22 cellular contexts compared by ENCODE assay signal in the genomic region with DNA sequence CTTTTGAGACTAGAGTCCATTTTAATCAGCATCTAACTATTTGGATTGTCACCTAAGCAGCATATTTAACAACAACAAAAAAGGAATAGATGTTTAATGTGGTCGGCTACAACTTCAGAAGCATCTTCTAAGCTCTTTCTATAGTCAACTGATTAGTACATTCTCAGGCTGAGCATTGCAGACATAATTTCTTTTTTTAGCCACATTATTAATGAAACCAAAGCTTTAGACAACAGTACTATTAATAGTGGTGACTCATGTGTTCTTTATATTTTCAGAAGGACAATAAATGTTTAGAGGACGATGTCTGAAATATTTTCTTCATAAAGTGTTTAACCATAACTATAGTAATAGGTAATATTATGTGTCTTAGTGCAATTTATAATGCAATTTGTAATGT. TPM values are rescaled to one million over a fixed set of nuclear protein-coding genes. Genes with fewer than 3 reads are reported as not detected.
DNase-seq lines count a peak whose midpoint lies in the region; ATAC-seq and TF ChIP-seq lines count a peak whose summit lies in the region.
"Had no signal": no experiment of that assay in that cellular context is flagged by ENCODE, and none has a peak within 500 bp of the region (broad histone marks: within the 10 kb centered on the region; RNA-seq: fewer than 3 reads in every experiment).

No MANE protein-coding gene starts in this region.

- DNase-seq in heart right ventricle (no peak), right atrium auricular region (ENCODE audit: low spot score) (no peak), left ventricle myocardium superior (no peak), gastrocnemius medialis (no peak), prostate gland (ENCODE audit: low spot score) (no peak)
- DNase-seq: Calu3, DMS79 treated with DMSO at 0.1 percent for 48 hours, IMR-90, KG1, NCI-H1048, NCI-H1417 treated with DMSO at 0.1 percent for 48 hours, NCI-H1694 treated with DMSO at 0.1 percent for 48 hours, NCI-H2081, NCI-H2171, NCI-H226, NCI-H510A, NCI-H69 had no signal

- intact Hi-C loops in heart right ventricle (cut with DNase I) (loop anchor here in 1 of 10 donors (5.0 kb wide), 1 partner anchor 244 kb away; a partner anchor contains a TSS), left ventricle myocardium superior (cut with micrococcal nuclease) (no loop called here), gastrocnemius medialis (cut with DNase I; ENCODE audit: low total_unique reads) (no loop called here), prostate gland (cut with DNase I) (no loop called here)

- in situ Hi-C loops in gastrocnemius medialis (cut with MboI; ENCODE audit: low sequenced_read_pairs in 4 of 4): no loop called here

- no peaks in the 10 kb centered on the region for H3K36me3 ChIP-seq in heart right ventricle
- no peaks in the 10 kb centered on the region for H3K36me3 ChIP-seq in right atrium auricular region
- H3K36me3 ChIP-seq in gastrocnemius medialis: no peaks in the 10 kb centered on the region
- H3K36me3 ChIP-seq in prostate gland: no peaks in the 10 kb centered on the region

- TF ChIP-seq CTCF in heart right ventricle (IDR thresholded peaks at IDR 0.05): no peak
- TF ChIP-seq CTCF in right atrium auricular region (IDR thresholded peaks at IDR 0.05): no peak
- TF ChIP-seq CTCF in gastrocnemius medialis (IDR thresholded peaks at IDR 0.05 in 4 of 5, conservative IDR thresholded peaks at IDR 0.05 in 1 of 5): no peak
- no peak for TF ChIP-seq CTCF in prostate gland (IDR thresholded peaks at IDR 0.05)

- 55 to 80% methylated on average over 2 of the region's 2 CpGs for WGBS in heart right ventricle, 2 donors
- WGBS in prostate gland: 62% methylated on average over 2 of the region's 2 CpGs

- H3K27me3 ChIP-seq in heart right ventricle (no peaks in the 10 kb centered on the region), right atrium auricular region (no peaks in the 10 kb centered on the region), gastrocnemius medialis (no peaks in the 10 kb centered on the region), prostate gland (replicated peaks; ENCODE audit: insufficient read depth) (no peaks in the 10 kb centered on the region)

- H3K27ac ChIP-seq in heart right ventricle: peak overlapping the region in 7 of 10 donors; percentile 24 to 79 (median 43)
- H3K27ac ChIP-seq in right atrium auricular region: peak overlapping the region in 1 of 2 donors; percentile 31
- H3K27ac ChIP-seq in gastrocnemius medialis: peak overlapping the region; percentile 64 to 94 (median 78)
- no peak overlapping the region for H3K27ac ChIP-seq in prostate gland

- TF ChIP-seq POLR2A in gastrocnemius medialis (IDR thresholded peaks at IDR 0.05) (no peak), prostate gland (IDR thresholded peaks at IDR 0.05) (no peak)

- H3K4me1 ChIP-seq in heart right ventricle: peaks cover 0 to 58% (median 21%) of the 10 kb centered on the region in 9 donors
- peaks cover 0 to 31% of the 10 kb centered on the region in 2 donors for H3K4me1 ChIP-seq in right atrium auricular region
- H3K4me1 ChIP-seq in gastrocnemius medialis: peaks cover 73 to 78% of the 10 kb centered on the region in 2 donors
- H3K4me1 ChIP-seq in prostate gland (replicated peaks): no peaks in the 10 kb centered on the region

- peak in 5 of 8 donors; percentile 65 to 81 (median 72) for ATAC-seq in heart right ventricle
- peak; percentile 74 for ATAC-seq in left ventricle myocardium superior
- ATAC-seq in gastrocnemius medialis: peak; percentile 76 to 80
- no peak for ATAC-seq in HG03457 (IDR thresholded peaks at IDR 0.05; ENCODE audit: unreplicated experiment)
- no peak for ATAC-seq in GM19324 (IDR thresholded peaks at IDR 0.05; ENCODE audit: low FRiP score, unreplicated experiment)
- ATAC-seq: HCT116, Panc1 had no signal

- H3K9me3 ChIP-seq in heart right ventricle: peaks cover 0 to 5% (median 0%) of the 10 kb centered on the region in 11 donors
- H3K9me3 ChIP-seq in right atrium auricular region: no peaks in the 10 kb centered on the region
- no peaks in the 10 kb centered on the region for H3K9me3 ChIP-seq in gastrocnemius medialis
- no peaks in the 10 kb centered on the region for H3K9me3 ChIP-seq in prostate gland

- no peak overlapping the region for H3K4me3 ChIP-seq in heart right ventricle
- no peak overlapping the region for H3K4me3 ChIP-seq in right atrium auricular region
- H3K4me3 ChIP-seq in gastrocnemius medialis: no peak overlapping the region
- no peak overlapping the region for H3K4me3 ChIP-seq in prostate gland

RNA-seq across cellular contexts. Expression of a gene that starts 52.4 kb away (rescaled TPM):
- total RNA-seq in heart right ventricle: 10 to 100 TPM; 39.4 to 97.8 (median 59.8) TPM
- 10 to 100 TPM; 21.2 to 42.5 TPM for polyA plus RNA-seq in heart right ventricle
- 10 to 100 TPM; 29.4 to 96.7 TPM for total RNA-seq in right atrium auricular region
- 57.8 TPM for total RNA-seq in left ventricle myocardium superior
- 100 to 1,000 TPM in 3 of 4 donors, 10 to 100 TPM in 1; 47.6 to 152 (median 123) TPM for total RNA-seq in gastrocnemius medialis
- total RNA-seq in prostate gland: 100 to 1,000 TPM in 1 of 2 donors, 10 to 100 TPM in 1; 63.9 to 105 TPM
- total RNA-seq: OCI-LY7 had no signal

Comparison
In these comparisons a context has a peak if more than half of its experiments do, and no peak if none do; other contexts are left out.
1. ATAC-seq: peak in heart right ventricle (5 of 8), left ventricle myocardium superior (single experiment) and gastrocnemius medialis (2 of 2); none in HG03457 (single experiment) and GM19324 (single experiment).
2. H3K27ac ChIP-seq: peak in heart right ventricle (7 of 10) and gastrocnemius medialis (4 of 4); none in prostate gland (0 of 2).